In the genomic region with DNA sequence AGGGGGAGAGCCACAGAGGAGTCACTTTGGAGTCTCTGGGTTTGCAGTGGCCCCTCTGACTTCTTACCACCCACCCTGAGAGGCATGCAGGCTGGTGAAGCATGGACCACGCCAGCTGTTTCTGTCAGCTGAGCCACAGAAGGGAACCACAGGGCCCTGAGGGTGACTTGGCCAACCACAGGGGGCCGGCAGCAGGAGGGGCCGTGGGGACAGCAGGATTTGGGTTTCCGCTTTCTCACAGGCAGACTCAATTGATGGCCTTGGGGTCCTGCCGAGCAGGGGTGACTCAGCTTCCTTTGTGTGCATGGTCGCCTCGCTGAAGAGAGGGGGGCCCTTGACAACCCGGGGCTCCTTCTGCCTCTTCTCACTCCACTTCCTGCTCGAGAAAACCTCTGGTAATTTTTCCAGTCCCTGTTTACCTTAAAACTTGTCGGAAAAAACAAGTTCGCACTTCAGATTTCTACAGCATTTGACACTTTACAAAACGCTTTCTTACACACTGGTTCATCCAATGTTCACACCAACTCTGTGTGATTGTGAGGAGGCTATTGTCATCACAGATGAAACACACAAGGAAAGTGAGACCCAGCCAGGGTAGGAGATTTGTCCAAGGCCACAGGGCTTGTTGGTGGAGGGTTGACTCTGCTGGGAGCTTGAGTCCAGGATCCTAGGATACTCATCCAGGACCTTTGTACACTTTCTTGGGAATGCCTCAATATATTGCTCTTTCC, we compare ENCODE assay signal across 8 cellular contexts.
DNase-seq lines count a peak whose midpoint lies in the region; ATAC-seq, FAIRE-seq and TF ChIP-seq lines count a peak whose summit lies in the region.

No MANE protein-coding gene starts in this region.

- peaks cover under 1% of the 10 kb centered on the region for H3K9me3 ChIP-seq in WERI-Rb-1 (ENCODE audit: severe bottlenecking)

- peak overlapping the region; percentile 49 for H3K27ac Mint-ChIP-seq in osteocyte (ENCODE audit: unreplicated experiment)

- TF ChIP-seq CTCF in GM10248 (IDR thresholded peaks at IDR 0.05; ENCODE audit: control extremely low read depth, extremely low read depth, low read depth, missing control alignments) (no peak), osteocyte (IDR thresholded peaks at IDR 0.05) (no peak), WERI-Rb-1 (IDR thresholded peaks at IDR 0.05; ENCODE audit: low read depth, low read length) (no peak)

- POLR2A ChIA-PET in GM10248 (lab: Yijun Ruan, JAX), result no interaction called here

- no peak overlapping the region for H3K27ac ChIP-seq in WERI-Rb-1

- CTCF ChIA-PET in GM10248 (lab: Yijun Ruan, JAX), result no interaction called here

- peaks cover 7% of the 10 kb centered on the region for H3K9me3 Mint-ChIP-seq in osteocyte (ENCODE audit: unreplicated experiment)

- no peak overlapping the region for H3K4me3 ChIP-seq in WERI-Rb-1 (ENCODE audit: low read depth, low read length)

- ATAC-seq in GM21576 (IDR thresholded peaks at IDR 0.05; ENCODE audit: unreplicated experiment), result peak; percentile 87

- DNase-seq in GM10248 (ENCODE audit: extremely low spot score), result peak; percentile 34
- peak; percentile 53 for DNase-seq in HTR-8/SVneo (ENCODE audit: insufficient read length, low spot score)
- DNase-seq in activated T-cell treated with anti-CD3 and anti-CD28 coated beads, Interleukin-2, amount 50 U/mL, for 48 hours, result peak; percentile 50 to 61
- DNase-seq in osteocyte (ENCODE audit: extremely low spot score, unreplicated experiment), result no peak
- DNase-seq in WERI-Rb-1, result no peak
- DNase-seq in DMS79 treated with DMSO at 0.1 percent for 48 hours (lab: John Stamatoyannopoulos, UW), result no peak
- DNase-seq in NCI-H1417 (lab: John Stamatoyannopoulos, UW), result no peak

- no peaks in the 10 kb centered on the region for H3K27me3 Mint-ChIP-seq in osteocyte (ENCODE audit: unreplicated experiment)

- no peaks in the 10 kb centered on the region for H3K27me3 ChIP-seq in WERI-Rb-1 (ENCODE audit: insufficient read depth, low read depth, severe bottlenecking)

- no peaks in the 10 kb centered on the region for H3K36me3 Mint-ChIP-seq in osteocyte (ENCODE audit: unreplicated experiment)

- peaks cover 68% of the 10 kb centered on the region for H3K4me1 Mint-ChIP-seq in osteocyte (ENCODE audit: unreplicated experiment)

- H3K4me3 Mint-ChIP-seq in osteocyte (ENCODE audit: unreplicated experiment), result no peak overlapping the region

- FAIRE-seq in HTR-8/SVneo (lab: Jason Lieb, UNC), result no peak

- H3K36me3 ChIP-seq in WERI-Rb-1, result no peaks in the 10 kb centered on the region

Comparison
In these comparisons a context has a peak if more than half of its experiments do, and no peak if none do; other contexts are left out.
1. DNase-seq: peak in GM10248 (single experiment), HTR-8/SVneo (single experiment) and activated T-cell treated with anti-CD3 and anti-CD28 coated beads, Interleukin-2, amount 50 U/mL, for 48 hours (2 of 2); none in osteocyte (single experiment), WERI-Rb-1 (single experiment), DMS79 treated with DMSO at 0.1 percent for 48 hours (single experiment) and NCI-H1417 (0 of 3).